In the genomic region with DNA sequence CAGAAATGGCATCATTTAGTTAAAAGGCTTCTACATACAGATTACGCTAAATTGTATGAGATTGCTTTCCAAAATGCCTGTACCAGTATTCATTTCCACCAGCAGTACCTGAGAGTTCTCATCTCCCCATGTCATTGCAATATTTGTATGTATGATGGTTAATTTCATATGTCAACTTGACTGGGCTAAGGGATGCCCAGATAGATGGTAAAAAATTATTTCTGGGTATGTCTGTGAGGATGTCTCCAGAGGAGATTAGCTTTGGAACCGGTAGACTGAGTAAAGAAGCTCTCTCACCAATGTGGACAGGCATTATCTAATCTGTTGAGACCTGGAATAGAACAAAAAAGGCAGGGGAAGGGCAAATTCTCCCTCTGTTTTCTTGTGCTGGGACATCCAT, we compare ENCODE assay signal across 15 cellular contexts. TPM values are rescaled to one million over a fixed set of nuclear protein-coding genes. Genes with fewer than 3 reads are reported as not detected.
A peak's percentile ranks its signal among the peaks of the same experiment; 100 is the strongest.
DNase-seq lines count a peak whose midpoint lies in the region; ATAC-seq and TF ChIP-seq lines count a peak whose summit lies in the region.
"Had no signal": no experiment of that assay in that cellular context is flagged by ENCODE, and none has a peak within 500 bp of the region (broad histone marks: within the 10 kb centered on the region; RNA-seq: fewer than 3 reads in every experiment).

No MANE protein-coding gene starts in this region.

- H3K9me2 ChIP-seq in MM.1S (replicated peaks; ENCODE audit: insufficient read depth, low read length) (no peaks in the 10 kb centered on the region), OCI-LY1 (ENCODE audit: low read depth, low read length) (no peaks in the 10 kb centered on the region)

- H3K9me3 Mint-ChIP-seq in WTC11 (peaks cover 15% of the 10 kb centered on the region), T-cell (no peaks in the 10 kb centered on the region)
- H3K9me3 Mint-ChIP-seq: CD4-positive, alpha-beta memory T cell had no signal

- H3K9ac ChIP-seq in MM.1S (ENCODE audit: low read length), result no peak overlapping the region
- H3K9ac ChIP-seq in OCI-LY1 (ENCODE audit: low read length), result no peak overlapping the region

- POLR2A ChIA-PET in WTC11 (lab: Charles Lee) (no interaction called here), T-cell (lab: Charles Lee) (no interaction called here)

- H3K9me3 ChIP-seq in MM.1S (replicated peaks; ENCODE audit: insufficient read depth, low read length) (no peaks in the 10 kb centered on the region), OCI-LY1 (ENCODE audit: low read length) (0 out of 2 replicates have a peak, but pooled peaks cover 9% of the 10 kb centered on the region)
- H3K9me3 ChIP-seq: HAP-1 had no signal

- H3K4me3 Mint-ChIP-seq in WTC11 (no peak overlapping the region), T-cell (no peak overlapping the region)
- H3K4me3 Mint-ChIP-seq: CD4-positive, alpha-beta memory T cell; GM23338 had no signal

- H3K27ac Mint-ChIP-seq in WTC11, result no peak overlapping the region
- no peak overlapping the region for H3K27ac Mint-ChIP-seq in T-cell
- H3K27ac Mint-ChIP-seq: CD4-positive, alpha-beta memory T cell; GM23338 had no signal

- H3K27me3 ChIP-seq in MM.1S (replicated peaks; ENCODE audit: insufficient read depth, low read length) (no peaks in the 10 kb centered on the region), OCI-LY1 (ENCODE audit: insufficient read depth, low read length) (no peaks in the 10 kb centered on the region)

- H3F3A ChIP-seq in MM.1S (ENCODE audit: insufficient read depth, low read length) (peaks cover 90% of the 10 kb centered on the region), OCI-LY1 (ENCODE audit: insufficient read depth, low read length) (peaks cover 11% of the 10 kb centered on the region)

- H2AFZ ChIP-seq in MM.1S (ENCODE audit: low read length) (no peak overlapping the region), OCI-LY1 (ENCODE audit: low read length) (no peak overlapping the region)
- H2AFZ ChIP-seq: GM23338 had no signal

- peaks cover 20% of the 10 kb centered on the region for H3K36me3 Mint-ChIP-seq in WTC11
- no peaks in the 10 kb centered on the region for H3K36me3 Mint-ChIP-seq in T-cell
- H3K36me3 Mint-ChIP-seq: CD4-positive, alpha-beta memory T cell had no signal

- peaks cover 39% of the 10 kb centered on the region for H3K4me1 Mint-ChIP-seq in WTC11
- H3K4me1 Mint-ChIP-seq in T-cell, result peaks cover 10 to 16% (median 13%) of the 10 kb centered on the region in 3 donors

- CTCF ChIA-PET in WTC11 (lab: Charles Lee) (interaction anchor here (9.9 kb wide), 1 partner anchor 54 kb away, joined by 149 read pairs; no protein-coding TSS in a partner anchor), T-cell (lab: Charles Lee) (interaction anchor here in 1 of 2 donors (1.0 kb wide), 1 partner anchor 104 kb away, joined by 4 read pairs; no protein-coding TSS in a partner anchor)

- DNase-seq in MM.1S, result no peak
- no peak for DNase-seq in WTC11 (ENCODE audit: low spot score)
- no peak for DNase-seq in T-cell
- DNase-seq in NCI-H2171 (lab: John Stamatoyannopoulos, UW), result no peak
- no peak for DNase-seq in activated CD8-positive, alpha-beta memory T cell treated with anti-CD3 and anti-CD28 coated beads, Interleukin-2, amount 50 U/mL, for 4 hours
- DNase-seq: C1 segment of cervical spinal cord; Calu3; CD4-positive, alpha-beta memory T cell; COR-L47; DMS53; DMS79 treated with DMSO at 0.1 percent for 48 hours; GF-D8 had no signal

- ATAC-seq in WTC11 (no peak), T-cell (replicated peaks in 1 of 4) (no peak)
- ATAC-seq: GM23338 had no signal

- H3K4me1 ChIP-seq in MM.1S (ENCODE audit: low read length) (peaks cover 53% of the 10 kb centered on the region), OCI-LY1 (ENCODE audit: insufficient read depth, low read length, severe bottlenecking) (peaks cover 74% of the 10 kb centered on the region)

- H3K27me3 Mint-ChIP-seq in WTC11 (ENCODE audit: low read depth), result peaks cover 11% of the 10 kb centered on the region
- H3K27me3 Mint-ChIP-seq in T-cell, result peaks cover 21 to 45% of the 10 kb centered on the region in 2 donors

- H4K20me1 ChIP-seq in MM.1S (ENCODE audit: insufficient read depth, low read length) (no peaks in the 10 kb centered on the region), OCI-LY1 (ENCODE audit: insufficient read depth, low read length) (no peaks in the 10 kb centered on the region)

- TF ChIP-seq CTCF in MM.1S (IDR thresholded peaks at IDR 0.05; ENCODE audit: low read length), result no peak
- no peak for TF ChIP-seq CTCF in OCI-LY1 (IDR thresholded peaks at IDR 0.05; ENCODE audit: low read length)
- TF ChIP-seq CTCF in WTC11 (IDR thresholded peaks at IDR 0.05), result no peak

- H3K27ac ChIP-seq in MM.1S (ENCODE audit: low read length) (peak overlapping the region; percentile 97; the same call in 1 of the 2 replicates), OCI-LY1 (ENCODE audit: low read depth, low read length, poor library complexity, severe bottlenecking) (peak overlapping the region; percentile 98)

- H3K4me3 ChIP-seq in MM.1S (ENCODE audit: low read length), result no peak overlapping the region
- H3K4me3 ChIP-seq in OCI-LY1 (ENCODE audit: low read depth, low read length, poor library complexity, severe bottlenecking), result no peak overlapping the region
- H3K4me3 ChIP-seq: GM23338, HAP-1 had no signal

- H3K36me3 ChIP-seq in MM.1S (replicated peaks; ENCODE audit: insufficient read depth, low read length), result peaks cover 4% of the 10 kb centered on the region; the same call in 1 of the 2 replicates
- no peaks in the 10 kb centered on the region; the same call in 1 of the 2 replicates for H3K36me3 ChIP-seq in OCI-LY1 (ENCODE audit: insufficient read depth, low read length)
- H3K36me3 ChIP-seq: HAP-1 had no signal

- H3K79me2 ChIP-seq in MM.1S (ENCODE audit: low read length) (peaks cover 26% of the 10 kb centered on the region), OCI-LY1 (ENCODE audit: insufficient read depth, low read length) (no peaks in the 10 kb centered on the region)

- H3K4me2 ChIP-seq in MM.1S (ENCODE audit: low read depth, low read length), result peak overlapping the region; percentile 19; the same call in 1 of the 2 replicates
- no peak overlapping the region for H3K4me2 ChIP-seq in OCI-LY1 (ENCODE audit: low read length)
- H3K4me2 ChIP-seq: GM23338 had no signal

TF ChIP-seq in WTC11, 78 proteins besides CTCF, POLR2A, EP300 and RAD21:
- no peak for TF ChIP-seq HMGA2 (CRISPR knock-in tag; IDR thresholded peaks at IDR 0.05)
- no peak for TF ChIP-seq MYBL2 (CRISPR knock-in tag; IDR thresholded peaks at IDR 0.05)
- TF ChIP-seq, protein P1, sequence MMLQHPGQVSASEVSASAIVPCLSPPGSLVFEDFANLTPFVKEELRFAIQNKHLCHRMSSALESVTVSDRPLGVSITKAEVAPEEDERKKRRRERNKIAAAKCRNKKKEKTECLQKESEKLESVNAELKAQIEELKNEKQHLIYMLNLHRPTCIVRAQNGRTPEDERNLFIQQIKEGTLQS (CRISPR knock-in tag; conservative IDR thresholded peaks at IDR 0.05), result no peak
- TF ChIP-seq ZNF416 (CRISPR knock-in tag; IDR thresholded peaks at IDR 0.05), result peak; percentile 71; the same call in 1 of the 2 replicates
- TF ChIP-seq RELA (CRISPR knock-in tag; IDR thresholded peaks at IDR 0.05; ENCODE audit: borderline replicate concordance), result no peak
- no peak for TF ChIP-seq NFATC4 (CRISPR knock-in tag; IDR thresholded peaks at IDR 0.05)
- no peak for TF ChIP-seq CDX4 (CRISPR knock-in tag; IDR thresholded peaks at IDR 0.05; ENCODE audit: borderline replicate concordance)

RNA-seq across cellular contexts. Expression of gene ADM, which starts 6.9 kb away (rescaled TPM):
- 18.7 to 40.8 TPM (median 40.1 TPM) in 3 replicates for total RNA-seq in WTC11 (2021)
- 1 to 10 TPM in 1 of 5 donors, under 1 TPM in 3, not detected in 1; 0.37 to 1.2 (median 0.64) TPM for total RNA-seq in T-cell

RNA-seq across cellular contexts. Expression of gene SBF2, which starts 17.8 kb away (rescaled TPM):
- 46.2 to 53.6 TPM (median 47.6 TPM) in 3 replicates for total RNA-seq in WTC11 (2021)
- total RNA-seq in T-cell, result 10 to 100 TPM in 4 of 5 donors, 1 to 10 TPM in 1; 9.5 to 23.5 (median 13.0) TPM
